ENCODE assay signal across 8 cellular contexts in genomic region chr12:120368789-120369475, GRCh38. TPM values are rescaled to one million over a fixed set of nuclear protein-coding genes. Genes with fewer than 3 reads are reported as not detected.
DNase-seq lines count a peak whose midpoint lies in the region; ATAC-seq, FAIRE-seq and TF ChIP-seq lines count a peak whose summit lies in the region.

MSI1 (minus strand) TSS chr12:120369164; CDS start chr12:120369091, 73 bp downstream.

- FAIRE-seq in frontal cortex (lab: Jason Lieb, UNC) (no peak), GM19239 (lab: Jason Lieb, UNC) (no peak)

- no peak for ATAC-seq in HG03108 (IDR thresholded peaks at IDR 0.05; ENCODE audit: unreplicated experiment)

- no peaks in the 10 kb centered on the region for H3K79me2 ChIP-seq in parathyroid adenoma

- no peaks in the 10 kb centered on the region for H3K9me3 ChIP-seq in parathyroid adenoma (ENCODE audit: control insufficient read depth, low read length)

- peak within 1 kb of the TSS; percentile 82 for H2AFZ ChIP-seq in parathyroid adenoma

- H3K27me3 ChIP-seq in parathyroid adenoma (ENCODE audit: control insufficient read depth, insufficient read depth, low read length), result no peaks in the 10 kb centered on the region

- peak within 1 kb of the TSS; percentile 68 for H3K4me2 ChIP-seq in parathyroid adenoma (ENCODE audit: low read length)

- no peak within 1 kb of the TSS for H3K27ac ChIP-seq in parathyroid adenoma

- no peak for TF ChIP-seq CTCF in parathyroid adenoma (IDR thresholded peaks at IDR 0.05)

- peaks cover 7% of the 10 kb centered on the region for H3K4me1 ChIP-seq in parathyroid adenoma

- no peak for DNase-seq in G401 (ENCODE audit: low spot score)
- DNase-seq in RKO (ENCODE audit: low spot score), result peak; percentile 43
- peak; percentile 64 to 76 for DNase-seq in frontal cortex (ENCODE audit: low spot score in 2 of 2)
- no peak for DNase-seq in pons (ENCODE audit: low spot score)
- no peak for DNase-seq in GM19239 (ENCODE audit: insufficient read length, low spot score)
- DNase-seq in ureter (ENCODE audit: low spot score), result no peak

- H3K4me3 ChIP-seq in parathyroid adenoma (ENCODE audit: low read depth, low read length), result peak within 1 kb of the TSS; percentile 54

- in situ Hi-C loops in G401 (cut with HindIII; ENCODE audit: low sequenced_read_pairs), result no loop called here

- H3K36me3 ChIP-seq in parathyroid adenoma (ENCODE audit: control insufficient read depth, insufficient read depth, low read length), result no peaks in the 10 kb centered on the region

- H3K9ac ChIP-seq in parathyroid adenoma, result no peak within 1 kb of the TSS

RNA-seq across cellular contexts. Expression of gene MSI1, which starts in this region (rescaled TPM):
- 6.3 and 24.6 TPM in 2 replicates for total RNA-seq in G401 (2014; rRNA removed; shearing (Covaris generic))
- total RNA-seq in frontal cortex (6.9 TPM), ureter (1.4 TPM)

Comparison
In these comparisons a context has a peak if more than half of its experiments do, and no peak if none do; other contexts are left out.
1. DNase-seq: peak in RKO (single experiment) and frontal cortex (2 of 2); none in G401 (single experiment), pons (single experiment), GM19239 (single experiment) and ureter (single experiment).